7 cellular contexts compared by ENCODE assay signal in genomic region chr12:124909831-124910560, GRCh38. TPM values are rescaled to one million over a fixed set of nuclear protein-coding genes. Genes with fewer than 3 reads are reported as not detected.
DNase-seq lines count a peak whose midpoint lies in the region; ATAC-seq and TF ChIP-seq lines count a peak whose summit lies in the region.

No MANE protein-coding gene starts in this region.

- no peak overlapping the region for H2AFZ ChIP-seq in HCT116 (ENCODE audit: low read depth, low read length, poor library complexity, severe bottlenecking)

- RAD21 ChIA-PET in HCT116 (lab: Charles Lee; ENCODE audit: low non-redundant PET in 1 of 2, low total read pairs in 2 of 2, uncharacterized antibody in 2 of 2, unreplicated experiment in 2 of 2), result no interaction called here

- TF ChIP-seq RAD21 in HCT116 (IDR thresholded peaks at IDR 0.05; ENCODE audit: low read depth), result no peak

- peak overlapping the region; percentile 33 for H3K4me3 Mint-ChIP-seq in activated CD4-positive, alpha-beta memory T cell treated with anti-CD3 and anti-CD28 coated beads, Interleukin-2, amount 10 ng/mL, durations not matched to agents 7 days and 5 days
- peak overlapping the region; percentile 73 for H3K4me3 Mint-ChIP-seq in glutamatergic neuron (ENCODE audit: unreplicated experiment)
- no peak overlapping the region for H3K4me3 Mint-ChIP-seq in stimulated activated memory B cell treated with anti-CD40 and anti-IgM and Interleukin-4, amounts not matched to agents 10 μg/mL and 1 μg/mL and 100 μg/mL, for 72 hours

- peaks cover 31 to 60% of the 10 kb centered on the region in 2 experiments for H3K4me1 ChIP-seq in HCT116 (ENCODE audit: control insufficient read depth in 1 of 2, insufficient read depth in 2 of 2, low read length in 2 of 2)

- H3K4me2 ChIP-seq in HCT116 (ENCODE audit: low read length), result peak overlapping the region; percentile 42

- no peak for TF ChIP-seq CTCF in HCT116 (IDR thresholded peaks at IDR 0.05 in 2 of 3, conservative IDR thresholded peaks at IDR 0.05 in 1 of 3; ENCODE audit: borderline replicate concordance in 1 of 3, insufficient read depth in 1 of 3, low read depth in 2 of 3, low read length in 2 of 3)
- TF ChIP-seq CTCF in glutamatergic neuron (IDR thresholded peaks at IDR 0.05; ENCODE audit: partially characterized antibody, unreplicated experiment), result no peak

- no peaks in the 10 kb centered on the region for H3K27me3 ChIP-seq in HCT116 (ENCODE audit: insufficient read depth, low read length)

- no peaks in the 10 kb centered on the region for H3K9me2 ChIP-seq in HCT116 (ENCODE audit: insufficient read depth)

- no peak for DNase-seq in HCT116 (ENCODE audit: low read depth, low spot score)
- no peak for DNase-seq in activated CD4-positive, alpha-beta memory T cell treated with anti-CD3 and anti-CD28 coated beads, Interleukin-2, amount 10 ng/mL, durations not matched to agents 7 days and 5 days
- DNase-seq in glutamatergic neuron, result no peak
- DNase-seq in activated CD4-positive, CD25-positive, alpha-beta regulatory T cell (lab: John Stamatoyannopoulos, UW), result no peak

- H3K27ac Mint-ChIP-seq in activated CD4-positive, alpha-beta memory T cell treated with anti-CD3 and anti-CD28 coated beads, Interleukin-2, amount 10 ng/mL, durations not matched to agents 7 days and 5 days, result peak overlapping the region; percentile 13
- H3K27ac Mint-ChIP-seq in glutamatergic neuron (ENCODE audit: unreplicated experiment), result no peak overlapping the region
- peak overlapping the region; percentile 24 for H3K27ac Mint-ChIP-seq in stimulated activated memory B cell treated with anti-CD40 and anti-IgM and Interleukin-4, amounts not matched to agents 10 μg/mL and 1 μg/mL and 100 μg/mL, for 72 hours

- intact Hi-C loops in HCT116 (cut with micrococcal nuclease), result loop anchor here (10.0 kb wide), 1 partner anchor 495 kb away; no protein-coding TSS in a partner anchor

- no peak for TF ChIP-seq POLR2A in HCT116 (IDR thresholded peaks at IDR 0.05; ENCODE audit: borderline replicate concordance, extremely low read depth, insufficient read depth, insufficient read length)

- H3K4me1 Mint-ChIP-seq in activated CD4-positive, alpha-beta memory T cell treated with anti-CD3 and anti-CD28 coated beads, Interleukin-2, amount 10 ng/mL, durations not matched to agents 7 days and 5 days, result peaks cover 53% of the 10 kb centered on the region
- H3K4me1 Mint-ChIP-seq in glutamatergic neuron (ENCODE audit: low read depth, unreplicated experiment), result peaks cover 22% of the 10 kb centered on the region
- H3K4me1 Mint-ChIP-seq in stimulated activated memory B cell treated with anti-CD40 and anti-IgM and Interleukin-4, amounts not matched to agents 10 μg/mL and 1 μg/mL and 100 μg/mL, for 72 hours, result peaks cover 63% of the 10 kb centered on the region

- H3K36me3 Mint-ChIP-seq in activated CD4-positive, alpha-beta memory T cell treated with anti-CD3 and anti-CD28 coated beads, Interleukin-2, amount 10 ng/mL, durations not matched to agents 7 days and 5 days (ENCODE audit: low read depth), result peaks cover 43% of the 10 kb centered on the region
- H3K36me3 Mint-ChIP-seq in glutamatergic neuron (ENCODE audit: unreplicated experiment), result peaks cover 16% of the 10 kb centered on the region
- H3K36me3 Mint-ChIP-seq in stimulated activated memory B cell treated with anti-CD40 and anti-IgM and Interleukin-4, amounts not matched to agents 10 μg/mL and 1 μg/mL and 100 μg/mL, for 72 hours, result peaks cover 44% of the 10 kb centered on the region

- POLR2A ChIA-PET in HCT116 (lab: Charles Lee), result interaction anchor here (0.6 to 3.0 kb wide), 10 partner anchors 8 to 240 kb away, joined by 3 to 15 read pairs (median 4); no protein-coding TSS in a partner anchor
- POLR2A ChIA-PET in activated CD4-positive, alpha-beta memory T cell treated with anti-CD3 and anti-CD28 coated beads, Interleukin-2, amount 10 ng/mL, durations not matched to agents 7 days and 5 days (lab: Charles Lee), result interaction anchor here (1.0 to 4.0 kb wide), 9 partner anchors 10 to 135 kb away, joined by 3 to 53 read pairs (median 4); no protein-coding TSS in a partner anchor

- H3K27me3 Mint-ChIP-seq in activated CD4-positive, alpha-beta memory T cell treated with anti-CD3 and anti-CD28 coated beads, Interleukin-2, amount 10 ng/mL, durations not matched to agents 7 days and 5 days, result peaks cover under 1% of the 10 kb centered on the region
- H3K27me3 Mint-ChIP-seq in glutamatergic neuron (ENCODE audit: unreplicated experiment), result peaks cover 23% of the 10 kb centered on the region
- no peaks in the 10 kb centered on the region for H3K27me3 Mint-ChIP-seq in stimulated activated memory B cell treated with anti-CD40 and anti-IgM and Interleukin-4, amounts not matched to agents 10 μg/mL and 1 μg/mL and 100 μg/mL, for 72 hours

- no peaks in the 10 kb centered on the region for H3K9me3 ChIP-seq in HCT116 (ENCODE audit: control insufficient read depth in 1 of 2, insufficient read depth in 1 of 2, low read depth in 1 of 2, low read length in 2 of 2)

- H3K9ac ChIP-seq in HCT116 (ENCODE audit: low read length), result no peak overlapping the region

- peaks cover 34% of the 10 kb centered on the region; the same call in 1 of the 2 replicates for H4K20me1 ChIP-seq in HCT116 (ENCODE audit: insufficient read depth)

- H3K9me3 Mint-ChIP-seq in activated CD4-positive, alpha-beta memory T cell treated with anti-CD3 and anti-CD28 coated beads, Interleukin-2, amount 10 ng/mL, durations not matched to agents 7 days and 5 days, result no peaks in the 10 kb centered on the region
- H3K9me3 Mint-ChIP-seq in glutamatergic neuron (ENCODE audit: unreplicated experiment), result peaks cover 18% of the 10 kb centered on the region
- H3K9me3 Mint-ChIP-seq in stimulated activated memory B cell treated with anti-CD40 and anti-IgM and Interleukin-4, amounts not matched to agents 10 μg/mL and 1 μg/mL and 100 μg/mL, for 72 hours, result no peaks in the 10 kb centered on the region

- H3K4me3 ChIP-seq in HCT116 (replicated peaks in 1 of 2; ENCODE audit: low read depth in 1 of 2, low read length in 2 of 2), result no peak overlapping the region

- peak overlapping the region; percentile 40 for H3K27ac ChIP-seq in HCT116 (ENCODE audit: low read depth, low read length)

- BruUV-seq in HCT116 (replicated peaks; lab: Mats Ljungman, UMichigan), result no TSS peak

- peaks cover 42% of the 10 kb centered on the region for H3K79me2 ChIP-seq in HCT116 (ENCODE audit: insufficient read depth, low read length)

- peaks cover 11 to 32% of the 10 kb centered on the region in 2 experiments; a peak in 3 of 4 replicates for H3K36me3 ChIP-seq in HCT116 (ENCODE audit: control insufficient read depth in 1 of 2, insufficient read depth in 2 of 2, low read length in 2 of 2)

- 0 out of 2 replicates have a peak, but pooled peaks have one; percentile 6 for ATAC-seq in HCT116
- no peak for ATAC-seq in stimulated activated memory B cell treated with anti-CD40 and anti-IgM and Interleukin-4, amounts not matched to agents 10 μg/mL and 1 μg/mL and 100 μg/mL, for 72 hours
- ATAC-seq in HG02973 (IDR thresholded peaks at IDR 0.05; ENCODE audit: unreplicated experiment), result no peak
- ATAC-seq in GM18909 (IDR thresholded peaks at IDR 0.05; ENCODE audit: poor library complexity, unreplicated experiment), result no peak

- CTCF ChIA-PET in HCT116 (lab: Charles Lee), result interaction anchor here (1.0 kb wide), 1 partner anchor 30 kb away, joined by 4 read pairs; no protein-coding TSS in a partner anchor
- CTCF ChIA-PET in activated CD4-positive, alpha-beta memory T cell treated with anti-CD3 and anti-CD28 coated beads, Interleukin-2, amount 10 ng/mL, durations not matched to agents 7 days and 5 days (lab: Charles Lee), result interaction anchor here (0.5 to 2.3 kb wide), 4 partner anchors 10 to 85 kb away, joined by 3 to 12 read pairs (median 8); no protein-coding TSS in a partner anchor

TF ChIP-seq in HCT116, 20 proteins besides CTCF, POLR2A, EP300 and RAD21:
- TF ChIP-seq POLR2AphosphoS5 (IDR thresholded peaks at IDR 0.05; ENCODE audit: low read depth, low read length) (peak; percentile 44), SIN3A (IDR thresholded peaks at IDR 0.05; ENCODE audit: low read depth) (no peak), EZH2 (IDR thresholded peaks at IDR 0.05) (no peak), SP1 (IDR thresholded peaks at IDR 0.05; ENCODE audit: low read depth) (no peak)

RNA-seq across cellular contexts. Expression of gene UBC, which starts 4.5 kb away (rescaled TPM):
- total RNA-seq in HCT116 (2021; ENCODE audit: unreplicated experiment) (1,259 TPM), glutamatergic neuron (ENCODE audit: unreplicated experiment) (966 TPM)
- polyA plus RNA-seq in HCT116 (2012), result 1,986 and 3,408 TPM in 2 replicates
- 1,000 to 10,000 TPM; 1,545 to 1,580 TPM for total RNA-seq in activated CD4-positive, alpha-beta memory T cell treated with anti-CD3 and anti-CD28 coated beads, Interleukin-2, amount 10 ng/mL, durations not matched to agents 7 days and 5 days

RNA-seq across cellular contexts. Expression of gene SCARB1, which starts 46.3 kb away (rescaled TPM):
- total RNA-seq in HCT116 (2021; ENCODE audit: unreplicated experiment), result 95.5 TPM
- 114 and 120 TPM in 2 replicates for polyA plus RNA-seq in HCT116 (2012)
- 1 to 10 TPM; 4.3 to 5.8 TPM for total RNA-seq in activated CD4-positive, alpha-beta memory T cell treated with anti-CD3 and anti-CD28 coated beads, Interleukin-2, amount 10 ng/mL, durations not matched to agents 7 days and 5 days
- 25.1 TPM for total RNA-seq in glutamatergic neuron (ENCODE audit: unreplicated experiment)
